Comparison of ENCODE assay signal across 23 cellular contexts in genomic region chr7:114822844-114823243, GRCh38.
"Had no signal": no experiment of that assay in that cellular context is flagged by ENCODE, and none has a peak within 500 bp of the region (broad histone marks: within the 10 kb centered on the region; RNA-seq: fewer than 3 reads in every experiment).

No MANE protein-coding gene starts in this region.

- H3K79me2 ChIP-seq: parathyroid adenoma had no signal

- H3K4me1 ChIP-seq: neural progenitor cell, parathyroid adenoma had no signal

- H3K4me3 Mint-ChIP-seq: effector memory CD8-positive, alpha-beta T cell; naive thymus-derived CD4-positive, alpha-beta T cell; nephron; neural progenitor cell; stimulated activated effector memory CD8-positive, alpha-beta T cell treated with anti-CD3 and anti-CD28 coated beads, Interleukin-12 subunit alpha, Interleukin-12 subunit beta, amount 100 ng/mL, for 72 hours had no signal

- H3K27me3 Mint-ChIP-seq: progenitor cell of endocrine pancreas had no signal

- H3K27ac ChIP-seq: coronary artery, left lung, neural progenitor cell, parathyroid adenoma, right atrium auricular region, stomach, thyroid gland had no signal

- H3K36me3 ChIP-seq: left lung, neural progenitor cell, right atrium auricular region, stomach, thyroid gland had no signal

- H2AFZ ChIP-seq: neural progenitor cell, parathyroid adenoma had no signal

- H3K9ac ChIP-seq: neural progenitor cell, parathyroid adenoma had no signal

- H3K36me3 Mint-ChIP-seq: stimulated activated effector memory CD8-positive, alpha-beta T cell treated with anti-CD3 and anti-CD28 coated beads, Interleukin-12 subunit alpha, Interleukin-12 subunit beta, amount 100 ng/mL, for 72 hours had no signal

- H3K4me2 ChIP-seq: neural progenitor cell, smooth muscle cell had no signal

- FAIRE-seq: endometrium, frontal cortex had no signal

- H3K9me3 ChIP-seq: thyroid gland had no signal

- ATAC-seq: effector memory CD8-positive, alpha-beta T cell; left cardiac atrium; left lung; naive thymus-derived CD4-positive, alpha-beta T cell; sciatic nerve; stimulated activated effector memory CD8-positive, alpha-beta T cell treated with anti-CD3 and anti-CD28 coated beads, Interleukin-12 subunit alpha, Interleukin-12 subunit beta, amount 100 ng/mL, for 72 hours had no signal

- H3K27ac Mint-ChIP-seq: effector memory CD8-positive, alpha-beta T cell; naive thymus-derived CD4-positive, alpha-beta T cell; nephron; neural progenitor cell; progenitor cell of endocrine pancreas; stimulated activated effector memory CD8-positive, alpha-beta T cell treated with anti-CD3 and anti-CD28 coated beads, Interleukin-12 subunit alpha, Interleukin-12 subunit beta, amount 100 ng/mL, for 72 hours had no signal

- DNase-seq: effector memory CD8-positive, alpha-beta T cell; left cardiac atrium; left lung; mesendoderm; midbrain; naive thymus-derived CD4-positive, alpha-beta T cell; stimulated activated CD4-positive, alpha-beta T cell treated with anti-CD3 and anti-CD28 coated beads, Interleukin-2, amount 100 ng/mL, for 24 hours; stimulated activated CD4-positive, alpha-beta T cell treated with anti-CD3 and anti-CD28 coated beads, Interleukin-4, amount 100 ng/mL, for 24 hours; stimulated activated naive CD4-positive, alpha-beta T cell treated with Interleukin-2 at 50 U/mL for 16 hours; stomach; thyroid gland; trophoblast cell had no signal

- H3K27me3 ChIP-seq: left lung, neural progenitor cell, right atrium auricular region, stomach, thyroid gland had no signal

- H3K4me3 ChIP-seq: coronary artery, left lung, neural progenitor cell, right atrium auricular region, smooth muscle cell, stomach, thyroid gland had no signal
